8 cellular contexts compared by ENCODE assay signal in genomic region chr1:204073837-204074273, GRCh38. TPM values are rescaled to one million over a fixed set of nuclear protein-coding genes. Genes with fewer than 3 reads are reported as not detected.
A peak's percentile ranks its signal among the peaks of the same experiment; 100 is the strongest.
DNase-seq lines count a peak whose midpoint lies in the region; ATAC-seq, FAIRE-seq and TF ChIP-seq lines count a peak whose summit lies in the region.

No MANE protein-coding gene starts in this region.

- H3K27me3 Mint-ChIP-seq in MCF 10A (ENCODE audit: insufficient read depth, unreplicated experiment), result no peaks in the 10 kb centered on the region

- H3K36me3 ChIP-seq in A673 (ENCODE audit: insufficient read depth, low read length, poor library complexity, severe bottlenecking), result no peaks in the 10 kb centered on the region
- H3K36me3 ChIP-seq in subcutaneous abdominal adipose tissue (ENCODE audit: control insufficient read depth in 5 of 5, insufficient read depth in 5 of 5, low read length in 5 of 5), result no peaks in the 10 kb centered on the region

- H3K4me3 Mint-ChIP-seq in MCF 10A (ENCODE audit: unreplicated experiment), result peak overlapping the region; percentile 75

- TF ChIP-seq CTCF in A673 (conservative IDR thresholded peaks at IDR 0.05; ENCODE audit: low read depth, low read length) (no peak), MCF 10A (IDR thresholded peaks at IDR 0.05; ENCODE audit: unreplicated experiment) (no peak)

- intact Hi-C loops in A673 (cut with micrococcal nuclease; ENCODE audit: unreplicated experiment) (loop anchor here (5.0 kb wide), 1 partner anchor 202 kb away; no protein-coding TSS in a partner anchor), MCF 10A (cut with micrococcal nuclease) (loop anchor here (1.0 kb wide), 5 partner anchors 53 to 203 kb away; no protein-coding TSS in a partner anchor)

- H3K9ac ChIP-seq in subcutaneous abdominal adipose tissue (ENCODE audit: low read length in 5 of 5), result peak overlapping the region; percentile 41 to 79 (median 60)

- BruUV-seq in A673 (replicated peaks; lab: Mats Ljungman, UMichigan) (no TSS peak), MCF 10A (replicated peaks; lab: Mats Ljungman, UMichigan) (no TSS peak)

- CTCF ChIA-PET in A673 (lab: Charles Lee) (interaction anchor here (1.2 kb wide), 1 partner anchor 203 kb away, joined by 3 read pairs; no protein-coding TSS in a partner anchor), MCF 10A (lab: Yijun Ruan, JAX) (interaction anchor here (0.5 to 5.2 kb wide), 13 partner anchors 11 to 570 kb away, joined by 3 to 59 read pairs (median 5); no protein-coding TSS in a partner anchor)

- H3K9me3 ChIP-seq in A673 (ENCODE audit: low read depth, low read length, poor library complexity, severe bottlenecking) (no peaks in the 10 kb centered on the region), subcutaneous abdominal adipose tissue (ENCODE audit: control insufficient read depth in 5 of 5, low read length in 5 of 5) (no peaks in the 10 kb centered on the region)

- H3K27ac Mint-ChIP-seq in MCF 10A (ENCODE audit: low read depth, unreplicated experiment), result peak overlapping the region; percentile 55

- H3K4me1 Mint-ChIP-seq in MCF 10A (ENCODE audit: insufficient read depth, unreplicated experiment), result peaks cover 27% of the 10 kb centered on the region

- H3K27ac ChIP-seq in A673 (ENCODE audit: low read depth, low read length, poor library complexity, severe bottlenecking) (peak overlapping the region; percentile 37), subcutaneous abdominal adipose tissue (ENCODE audit: low read depth, low read length) (peak overlapping the region; percentile 79)

- peak; percentile 34 for DNase-seq in A673 (ENCODE audit: low spot score)
- peak; percentile 30 for DNase-seq in HT1080 (ENCODE audit: low read depth)
- DNase-seq in MCF 10A (ENCODE audit: unreplicated experiment), result no peak
- peak; percentile 58 for DNase-seq in left lobe of liver (ENCODE audit: low spot score)
- no peak for DNase-seq in GOT3 (lab: John Stamatoyannopoulos, UW)
- no peak for DNase-seq in GM19239 (ENCODE audit: insufficient read length, low spot score)

- no peaks in the 10 kb centered on the region for H3K27me3 ChIP-seq in A673 (replicated peaks; ENCODE audit: insufficient read depth, low read depth, low read length, poor library complexity)
- no peaks in the 10 kb centered on the region for H3K27me3 ChIP-seq in subcutaneous abdominal adipose tissue (ENCODE audit: control insufficient read depth in 5 of 5, insufficient read depth in 4 of 5, low read length in 5 of 5)

- no peak for FAIRE-seq in GM19239 (lab: Jason Lieb, UNC)

- H3K4me3 ChIP-seq in A673 (ENCODE audit: low read depth, low read length, poor library complexity, severe bottlenecking) (peak overlapping the region; percentile 79), subcutaneous abdominal adipose tissue (ENCODE audit: low read depth in 1 of 5, low read length in 5 of 5) (peak overlapping the region; percentile 76 to 96 (median 91))

- H3K4me1 ChIP-seq in A673 (ENCODE audit: insufficient read depth, low read length, poor library complexity, severe bottlenecking) (peaks cover 14% of the 10 kb centered on the region), subcutaneous abdominal adipose tissue (ENCODE audit: control insufficient read depth in 5 of 5, insufficient read depth in 5 of 5, low read length in 5 of 5) (peaks cover 0 to 45% (median 36%) of the 10 kb centered on the region in 5 donors)

- POLR2A ChIA-PET in A673 (lab: Charles Lee; ENCODE audit: low non-redundant PET), result no interaction called here
- POLR2A ChIA-PET in MCF 10A (lab: Yijun Ruan, JAX), result interaction anchor here (0.6 to 5.1 kb wide), 29 partner anchors 11 to 442 kb away, joined by 3 to 70 read pairs (median 5); partner anchors contain the start of genes ETNK2, MDM4 and SNRPE

- ATAC-seq in left lobe of liver, result peak; percentile 22
- ATAC-seq in HG03097 (IDR thresholded peaks at IDR 0.05; ENCODE audit: low FRiP score, unreplicated experiment), result no peak

- no peaks in the 10 kb centered on the region for H3K9me3 Mint-ChIP-seq in MCF 10A (ENCODE audit: unreplicated experiment)

- H3K36me3 Mint-ChIP-seq in MCF 10A (ENCODE audit: insufficient read depth, unreplicated experiment), result no peaks in the 10 kb centered on the region

RNA-seq across cellular contexts. Expression of gene SOX13, which starts 0.9 kb away (rescaled TPM):
- total RNA-seq in A673 (2021) (9.4 and 11.5 TPM in 2 replicates), MCF 10A (2022) (23.7 and 32.8 TPM in 2 replicates), left lobe of liver (33.8 TPM)
- total RNA-seq in HT1080 (2014; rRNA removed; shearing (Covaris generic)), result 7.4 and 7.9 TPM in 2 replicates
- 3.6 and 4.7 TPM in 2 replicates for polyA plus RNA-seq in HT1080 (2015; cell fraction: cytosol; rRNA removed)
- 7.4 and 9.6 TPM in 2 replicates for polyA plus RNA-seq in HT1080 (2015; cell fraction: nucleus; rRNA removed)

Comparison
In these comparisons a context has a peak if more than half of its experiments do, and no peak if none do; other contexts are left out.
1. DNase-seq: peak in A673 (single experiment), HT1080 (single experiment) and left lobe of liver (single experiment); none in MCF 10A (single experiment), GOT3 (single experiment) and GM19239 (single experiment).